In genomic region chr10:79111846-79112614, GRCh38 we compare ENCODE assay signal across 12 cellular contexts. TPM values are rescaled to one million over a fixed set of nuclear protein-coding genes. Genes with fewer than 3 reads are reported as not detected.
DNase-seq lines count a peak whose midpoint lies in the region; ATAC-seq, FAIRE-seq and TF ChIP-seq lines count a peak whose summit lies in the region.
"Had no signal": no experiment of that assay in that cellular context is flagged by ENCODE, and none has a peak within 500 bp of the region (broad histone marks: within the 10 kb centered on the region; RNA-seq: fewer than 3 reads in every experiment).

No MANE protein-coding gene starts in this region.

- DNase-seq in amniotic epithelial cell (ENCODE audit: low read depth) (peak; percentile 31), neural progenitor cell (ENCODE audit: low spot score) (no peak), RCC 7860 (ENCODE audit: low spot score) (no peak), GM19240 (ENCODE audit: insufficient read length, low spot score) (no peak)
- DNase-seq: activated CD8-positive, alpha-beta memory T cell treated with anti-CD3 and anti-CD28 coated beads for 24 hours; NCI-H1436 treated with DMSO at 0.1 percent for 48 hours; stimulated activated CD4-positive, alpha-beta T cell treated with anti-CD3 and anti-CD28 coated beads, Interleukin-4, amount 100 ng/mL, for 4 hours had no signal

- H3K4me3 Mint-ChIP-seq in neural progenitor cell, result no peak overlapping the region

- peaks cover 92% of the 10 kb centered on the region for H4K20me1 ChIP-seq in neural progenitor cell (ENCODE audit: low read depth)

- H3K79me2 ChIP-seq in neural progenitor cell (ENCODE audit: low read depth), result peaks cover 74% of the 10 kb centered on the region

- H3K4me3 ChIP-seq in gastroesophageal sphincter, result no peak overlapping the region
- H3K4me3 ChIP-seq in neural progenitor cell, result no peak overlapping the region
- no peak overlapping the region for H3K4me3 ChIP-seq in urinary bladder (ENCODE audit: low read depth, low read length)
- H3K4me3 ChIP-seq: tibial nerve had no signal

- H3K36me3 ChIP-seq in gastroesophageal sphincter, result peaks cover 0 to 16% of the 10 kb centered on the region in 2 donors
- H3K36me3 ChIP-seq in neural progenitor cell, result no peaks in the 10 kb centered on the region
- H3K36me3 ChIP-seq in urinary bladder (ENCODE audit: insufficient read depth), result peaks cover 2% of the 10 kb centered on the region

- no peaks in the 10 kb centered on the region for H3K9me3 Mint-ChIP-seq in neural progenitor cell

- FAIRE-seq in RCC 7860 (lab: Jason Lieb, UNC), result no peak
- FAIRE-seq: GM12891 had no signal

- H3K27ac ChIP-seq in gastroesophageal sphincter (peak overlapping the region; percentile 60 to 89 (median 83)), neural progenitor cell (no peak overlapping the region), urinary bladder (ENCODE audit: low read depth) (peak overlapping the region; percentile 33)

- WGBS in gastroesophageal sphincter (ENCODE audit: low coverage in 1 of 2), 2 donors, result 55 to 68% methylated on average over 2 to 6 of the region's 12 CpGs
- WGBS in urinary bladder, result 75% methylated on average over 12 of the region's 12 CpGs

- H3K27ac Mint-ChIP-seq in neural progenitor cell, result peak overlapping the region; percentile 85

- TF ChIP-seq POLR2A in gastroesophageal sphincter (IDR thresholded peaks at IDR 0.05), result no peak

- ATAC-seq in gastroesophageal sphincter (peak; percentile 57), HG02973 (IDR thresholded peaks at IDR 0.05; ENCODE audit: unreplicated experiment) (no peak)

- H3K27me3 ChIP-seq in gastroesophageal sphincter (no peaks in the 10 kb centered on the region), neural progenitor cell (no peaks in the 10 kb centered on the region)
- H3K27me3 ChIP-seq: tibial nerve had no signal

- no peak overlapping the region for H3K4me2 ChIP-seq in neural progenitor cell

- H3K4me1 Mint-ChIP-seq in neural progenitor cell, result peaks cover 62% of the 10 kb centered on the region

- H3K9ac ChIP-seq in neural progenitor cell, result no peak overlapping the region

- H3K9me3 ChIP-seq in gastroesophageal sphincter (no peaks in the 10 kb centered on the region), neural progenitor cell (ENCODE audit: low read depth) (no peaks in the 10 kb centered on the region)
- H3K9me3 ChIP-seq: tibial nerve had no signal

- TF ChIP-seq EP300 in gastroesophageal sphincter (IDR thresholded peaks at IDR 0.05), result no peak

- H3K27me3 Mint-ChIP-seq in neural progenitor cell (ENCODE audit: insufficient read depth, low read depth), result peaks cover 13% of the 10 kb centered on the region

- peaks cover 4% of the 10 kb centered on the region for H3K36me3 Mint-ChIP-seq in neural progenitor cell

- peaks cover 4% of the 10 kb centered on the region for H3F3A ChIP-seq in neural progenitor cell (ENCODE audit: low read depth)

- peaks cover 12 to 100% (median 68%) of the 10 kb centered on the region in 3 donors for H3K4me1 ChIP-seq in gastroesophageal sphincter
- H3K4me1 ChIP-seq in neural progenitor cell, result peaks cover 28% of the 10 kb centered on the region
- H3K4me1 ChIP-seq in urinary bladder (ENCODE audit: insufficient read depth), result no peaks in the 10 kb centered on the region

- TF ChIP-seq CTCF in gastroesophageal sphincter (IDR thresholded peaks at IDR 0.05) (no peak), neural progenitor cell (IDR thresholded peaks at IDR 0.05) (no peak)

- no peak overlapping the region for H2AFZ ChIP-seq in neural progenitor cell (replicated peaks)

RNA-seq across cellular contexts. Expression of gene ZMIZ1, which starts 43.3 kb away (rescaled TPM):
- total RNA-seq in gastroesophageal sphincter, result 10 to 100 TPM; 36.3 to 79.2 (median 67.1) TPM
- 5.8 and 12.3 TPM in 2 replicates for total RNA-seq in neural progenitor cell (ENCODE audit: low replicate concordance)
- total RNA-seq in urinary bladder, result 30.2 TPM
- 54.6 TPM for polyA plus RNA-seq in urinary bladder
